In the genomic region with DNA sequence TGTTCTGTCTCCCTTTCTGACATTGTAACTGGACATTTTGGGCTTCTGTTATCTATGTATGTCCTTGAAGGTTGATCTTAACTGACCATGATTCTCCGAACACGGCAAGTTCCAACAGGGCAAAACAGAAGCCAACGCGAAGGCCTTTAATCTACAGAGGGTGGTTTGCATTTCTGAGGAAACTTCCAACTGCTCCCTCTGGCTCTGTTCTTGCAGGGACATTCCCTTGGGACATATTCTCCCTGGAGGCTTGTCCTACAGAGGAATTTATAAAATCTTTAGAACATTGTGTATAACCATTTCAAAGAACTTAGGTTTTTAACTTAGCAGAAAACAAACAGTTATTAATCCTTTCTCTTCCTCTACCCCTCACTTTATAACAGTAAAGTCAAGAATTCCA, we compare ENCODE assay signal across 21 cellular contexts.
DNase-seq lines count a peak whose midpoint lies in the region; ATAC-seq, FAIRE-seq and TF ChIP-seq lines count a peak whose summit lies in the region.
"Had no signal": no experiment of that assay in that cellular context is flagged by ENCODE, and none has a peak within 500 bp of the region (broad histone marks: within the 10 kb centered on the region; RNA-seq: fewer than 3 reads in every experiment).

No MANE protein-coding gene starts in this region.

- H3K27ac ChIP-seq in HepG2 (ENCODE audit: extremely low read length, insufficient read depth, low read length), result no peak overlapping the region
- no peak overlapping the region for H3K27ac ChIP-seq in right lobe of liver
- peak overlapping the region; percentile 47 for H3K27ac ChIP-seq in smooth muscle cell (ENCODE audit: low read depth)
- H3K27ac ChIP-seq: 22Rv1, A549, C4-2B, GM23248, HL-60 had no signal

- TF ChIP-seq POLR2A in HepG2 (IDR thresholded peaks at IDR 0.05; ENCODE audit: insufficient read depth in 1 of 2, low read depth in 2 of 2, low read length in 2 of 2) (no peak), right lobe of liver (IDR thresholded peaks at IDR 0.05) (no peak)

- peak; percentile 18 for FAIRE-seq in HepG2 (lab: Jason Lieb, UNC)
- FAIRE-seq: A549, GM12878, GM19239, K562 had no signal

- no peak for ATAC-seq in HepG2
- ATAC-seq in right lobe of liver, result no peak
- ATAC-seq in GM21367 (IDR thresholded peaks at IDR 0.05; ENCODE audit: unreplicated experiment), result no peak
- ATAC-seq: A549, GM12878, K562 had no signal

- no peak for TF ChIP-seq CTCF in HepG2 (CRISPR knock-in tag; IDR thresholded peaks at IDR 0.05)
- no peak for TF ChIP-seq CTCF in right lobe of liver (IDR thresholded peaks at IDR 0.05)
- TF ChIP-seq CTCF in smooth muscle cell (IDR thresholded peaks at IDR 0.05; ENCODE audit: borderline replicate concordance, insufficient read depth, poor library complexity, severe bottlenecking), result no peak

- H2AFZ ChIP-seq in HepG2 (ENCODE audit: low read length) (no peak overlapping the region), smooth muscle cell (ENCODE audit: low read depth) (no peak overlapping the region)
- H2AFZ ChIP-seq: GM23248 had no signal

- H3K4me3 ChIP-seq in HepG2 (replicated peaks in 1 of 3; ENCODE audit: insufficient read depth in 1 of 3, low read depth in 2 of 3, low read length in 3 of 3) (no peak overlapping the region), right lobe of liver (no peak overlapping the region), smooth muscle cell (no peak overlapping the region)
- H3K4me3 ChIP-seq: A549, GM12878, GM23248, HAP-1, K562 had no signal

- H3K9ac ChIP-seq in HepG2 (ENCODE audit: insufficient read depth, low read depth, low read length), result no peak overlapping the region
- H3K9ac ChIP-seq in smooth muscle cell (ENCODE audit: low read depth), result no peak overlapping the region
- H3K9ac ChIP-seq: GM23248 had no signal

- H3K27me3 ChIP-seq in HepG2 (ENCODE audit: control insufficient read depth in 1 of 2, insufficient read depth in 2 of 2, low read length in 2 of 2), result peaks cover 2 to 63% of the 10 kb centered on the region in 2 experiments; a peak in 4 of 5 replicates
- no peaks in the 10 kb centered on the region for H3K27me3 ChIP-seq in right lobe of liver
- no peaks in the 10 kb centered on the region for H3K27me3 ChIP-seq in smooth muscle cell (ENCODE audit: low read depth)

- no TSS peak for BruUV-seq in HepG2 (replicated peaks; lab: Mats Ljungman, UMichigan)

- DNase-seq in HepG2 (ENCODE audit: low spot score) (no peak), right lobe of liver (no peak), mucosa of gallbladder (ENCODE audit: low spot score) (peak; percentile 1), smooth muscle cell (lab: John Stamatoyannopoulos, UW; ENCODE audit: unreplicated experiment) (no peak), NCI-H1105 (lab: John Stamatoyannopoulos, UW) (no peak)
- no peak for DNase-seq in NK-92 treated with Interleukin-12 subunit alpha and Interleukin-12 subunit beta, amount 100 ng/mL, for 24 hours (lab: John Stamatoyannopoulos, UW)
- DNase-seq: AML-193; CD4-positive, alpha-beta T cell; DMS153; DMS79; GM23248; IMR-90 had no signal

- in situ Hi-C loops in HepG2 (cut with HindIII; ENCODE audit: extremely low pct_ligation_motif_present, low pct_unique_long_range_greater_than_20kb), result no loop called here

- no peaks in the 10 kb centered on the region for H3K79me2 ChIP-seq in HepG2 (ENCODE audit: insufficient read depth, low read length)
- H3K79me2 ChIP-seq in smooth muscle cell (ENCODE audit: low read depth), result no peaks in the 10 kb centered on the region

- no peaks in the 10 kb centered on the region for H4K20me1 ChIP-seq in HepG2 (ENCODE audit: insufficient read depth, low read length)
- H4K20me1 ChIP-seq in smooth muscle cell (ENCODE audit: low read depth), result no peaks in the 10 kb centered on the region

- H3K9me3 ChIP-seq in HepG2 (ENCODE audit: low read length), result no peaks in the 10 kb centered on the region
- H3K9me3 ChIP-seq in right lobe of liver, result no peaks in the 10 kb centered on the region
- H3K9me3 ChIP-seq in smooth muscle cell (replicated peaks; ENCODE audit: low read depth), result no peaks in the 10 kb centered on the region
- H3K9me3 ChIP-seq: A549, HAP-1 had no signal

- no peaks in the 10 kb centered on the region for H3K4me1 ChIP-seq in HepG2 (ENCODE audit: insufficient read depth, low read length)
- no peaks in the 10 kb centered on the region for H3K4me1 ChIP-seq in right lobe of liver
- no peaks in the 10 kb centered on the region for H3K4me1 ChIP-seq in smooth muscle cell (ENCODE audit: low read depth)
- H3K4me1 ChIP-seq: HAP-1 had no signal

- H3K4me2 ChIP-seq in HepG2 (ENCODE audit: low read depth, low read length), result no peak overlapping the region
- H3K4me2 ChIP-seq in smooth muscle cell, result peak overlapping the region; percentile 40
- H3K4me2 ChIP-seq: A549 had no signal

- H3K36me3 ChIP-seq in HepG2 (replicated peaks in 1 of 2; ENCODE audit: control insufficient read depth in 1 of 2, insufficient read depth in 2 of 2, low read length in 2 of 2) (no peaks in the 10 kb centered on the region), right lobe of liver (no peaks in the 10 kb centered on the region), smooth muscle cell (ENCODE audit: low read depth) (no peaks in the 10 kb centered on the region)
- H3K36me3 ChIP-seq: HAP-1 had no signal

- TF ChIP-seq EP300 in HepG2 (IDR thresholded peaks at IDR 0.05; ENCODE audit: low read depth in 2 of 2, low read length in 2 of 2) (no peak), HepG2 (CRISPR knock-in tag; IDR thresholded peaks at IDR 0.05; ENCODE audit: borderline replicate concordance) (no peak)

- CTCF ChIA-PET in HepG2 (lab: Yijun Ruan, JAX; ENCODE audit: low intra/inter-chr PET ratio, low total read pairs), result no interaction called here

- WGBS in HepG2 (ENCODE audit: low lambda C conversion rate), result 0% methylated on average over 4 of the region's 4 CpGs
- WGBS in right lobe of liver (ENCODE audit: insufficient coverage, low coverage, low lambda C conversion rate, missing lambda C conversion rate), result 38% methylated on average over 3 of the region's 4 CpGs
- WGBS in smooth muscle cell (ENCODE audit: low lambda C conversion rate), result 58% methylated on average over 4 of the region's 4 CpGs

- POLR2A ChIA-PET in HepG2 (lab: Yijun Ruan, JAX), result no interaction called here

- intact Hi-C loops in HepG2 (cut with micrococcal nuclease; ENCODE audit: unreplicated experiment) (no loop called here), right lobe of liver (cut with DNase I) (no loop called here)

- no peaks in the 10 kb centered on the region for H3F3A ChIP-seq in smooth muscle cell (ENCODE audit: low read depth)

- TF ChIP-seq RAD21 in HepG2 (CRISPR knock-in tag; IDR thresholded peaks at IDR 0.05), result no peak

TF ChIP-seq in HepG2, 621 proteins besides CTCF, POLR2A, EP300 and RAD21 (continues in another document):
- no peak for TF ChIP-seq ZNF451 (CRISPR knock-in tag; IDR thresholded peaks at IDR 0.05)
- TF ChIP-seq, protein P1, sequence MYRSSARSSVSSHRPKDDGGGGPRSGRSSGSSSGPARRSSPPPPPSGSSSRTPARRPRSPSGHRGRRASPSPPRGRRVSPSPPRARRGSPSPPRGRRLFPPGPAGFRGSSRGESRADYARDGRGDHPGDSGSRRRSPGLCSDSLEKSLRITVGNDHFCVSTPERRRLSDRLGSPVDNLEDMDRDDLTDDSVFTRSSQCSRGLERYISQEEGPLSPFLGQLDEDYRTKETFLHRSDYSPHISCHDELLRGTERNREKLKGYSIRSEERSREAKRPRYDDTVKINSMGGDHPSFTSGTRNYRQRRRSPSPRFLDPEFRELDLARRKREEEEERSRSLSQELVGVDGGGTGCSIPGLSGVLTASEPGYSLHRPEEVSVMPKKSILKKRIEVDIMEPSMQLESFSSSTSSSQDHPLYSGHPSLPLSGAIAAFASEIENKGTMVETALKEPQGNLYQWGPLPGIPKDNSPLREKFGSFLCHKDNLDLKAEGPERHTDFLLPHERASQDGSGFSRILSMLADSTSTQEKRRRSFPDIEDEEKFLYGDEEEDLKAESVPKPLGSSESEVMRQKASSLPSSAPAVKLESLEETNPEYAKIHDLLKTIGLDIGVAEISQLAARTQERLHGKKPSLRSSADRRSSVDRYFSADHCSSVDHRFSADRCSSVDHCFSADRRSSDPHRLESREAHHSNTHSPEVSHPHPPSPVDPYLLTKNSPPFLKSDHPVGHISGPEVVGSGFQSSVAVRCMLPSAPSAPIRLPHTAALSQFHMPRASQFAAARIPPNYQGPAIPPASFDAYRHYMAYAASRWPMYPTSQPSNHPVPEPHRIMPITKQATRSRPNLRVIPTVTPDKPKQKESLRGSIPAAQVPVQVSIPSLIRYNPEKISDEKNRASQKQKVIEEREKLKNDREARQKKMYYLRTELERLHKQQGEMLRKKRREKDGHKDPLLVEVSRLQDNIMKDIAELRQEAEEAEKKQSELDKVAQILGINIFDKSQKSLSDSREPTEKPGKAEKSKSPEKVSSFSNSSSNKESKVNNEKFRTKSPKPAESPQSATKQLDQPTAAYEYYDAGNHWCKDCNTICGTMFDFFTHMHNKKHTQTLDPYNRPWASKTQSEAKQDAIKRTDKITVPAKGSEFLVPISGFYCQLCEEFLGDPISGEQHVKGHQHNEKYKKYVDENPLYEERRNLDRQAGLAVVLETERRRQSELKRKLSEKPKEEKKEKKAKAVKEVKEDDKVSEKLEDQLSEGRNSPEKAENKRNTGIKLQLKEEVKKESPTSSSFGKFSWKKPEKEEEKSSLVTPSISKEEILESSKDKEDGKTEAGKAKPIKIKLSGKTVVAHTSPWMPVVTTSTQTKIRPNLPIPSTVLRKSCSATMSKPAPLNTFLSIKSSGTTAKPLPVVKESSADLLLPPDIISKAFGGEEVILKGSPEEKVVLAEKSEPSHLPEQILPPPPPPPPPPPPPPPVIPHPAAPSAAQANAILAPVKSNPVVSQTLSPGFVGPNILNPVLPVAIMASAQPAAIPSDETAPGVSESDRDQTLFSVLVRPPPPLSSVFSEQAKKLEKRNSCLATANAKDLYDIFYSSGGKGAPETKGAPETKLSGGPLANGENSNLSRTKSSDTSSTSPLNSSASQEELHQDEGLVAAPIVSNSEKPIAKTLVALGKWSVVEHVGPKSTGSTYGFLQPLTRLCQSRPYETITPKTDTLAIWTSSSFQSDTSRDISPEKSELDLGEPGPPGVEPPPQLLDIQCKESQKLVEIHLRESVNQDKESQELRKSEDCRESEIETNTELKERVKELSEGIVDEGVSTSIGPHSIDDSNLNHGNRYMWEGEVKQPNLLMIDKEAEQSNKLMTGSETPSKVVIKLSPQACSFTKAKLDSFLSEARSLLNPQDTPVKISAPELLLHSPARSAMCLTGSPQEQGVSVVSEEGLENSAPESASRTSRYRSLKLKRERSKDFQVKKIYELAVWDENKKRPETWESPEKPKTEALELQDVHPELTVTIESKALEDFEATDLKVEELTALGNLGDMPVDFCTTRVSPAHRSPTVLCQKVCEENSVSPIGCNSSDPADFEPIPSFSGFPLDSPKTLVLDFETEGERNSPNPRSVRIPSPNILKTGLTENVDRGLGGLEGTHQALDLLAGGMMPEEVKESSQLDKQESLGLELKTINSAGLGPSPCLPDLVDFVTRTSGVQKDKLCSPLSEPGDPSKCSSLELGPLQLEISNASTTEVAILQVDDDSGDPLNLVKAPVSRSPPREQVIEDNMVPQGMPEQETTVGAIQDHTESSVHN (CRISPR knock-in tag; IDR thresholded peaks at IDR 0.05), result no peak
- TF ChIP-seq KDM5A (IDR thresholded peaks at IDR 0.05; ENCODE audit: borderline replicate concordance, low read length), result no peak
- no peak for TF ChIP-seq SOX13 (IDR thresholded peaks at IDR 0.05)
- TF ChIP-seq SOX13 (CRISPR knock-in tag; conservative IDR thresholded peaks at IDR 0.05 in 1 of 2, IDR thresholded peaks at IDR 0.05 in 1 of 2), result no peak
